1 cellular context compared by ENCODE assay signal in the genomic region with DNA sequence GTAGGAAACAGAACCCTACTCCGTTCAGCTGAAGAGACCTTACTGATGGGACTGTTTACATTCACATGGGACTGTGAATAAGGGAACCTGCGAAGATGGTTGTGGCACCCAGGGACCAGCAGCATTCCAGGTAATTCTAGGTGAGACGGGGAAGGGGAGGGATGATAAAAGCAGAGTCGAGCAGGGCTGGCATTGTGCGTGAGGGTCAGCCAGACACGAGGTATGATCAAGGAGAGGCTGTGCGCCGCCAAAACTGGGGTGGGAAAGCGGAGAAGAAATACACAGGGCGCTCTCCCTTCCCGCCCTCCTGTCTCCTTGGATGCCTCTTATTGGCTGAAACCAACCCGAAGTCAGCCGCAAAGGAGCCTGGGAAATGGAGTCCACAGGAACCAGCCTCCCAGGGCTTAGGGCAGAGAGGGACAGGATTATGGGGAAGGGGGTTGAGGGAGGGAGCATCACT.
TF ChIP-seq lines count a peak whose summit lies in the region.

No MANE protein-coding gene starts in this region.

TF ChIP-seq in K562, 482 proteins besides CTCF, POLR2A, EP300 and RAD21 (continued from another document and continues in another):
- TF ChIP-seq, protein P1, sequence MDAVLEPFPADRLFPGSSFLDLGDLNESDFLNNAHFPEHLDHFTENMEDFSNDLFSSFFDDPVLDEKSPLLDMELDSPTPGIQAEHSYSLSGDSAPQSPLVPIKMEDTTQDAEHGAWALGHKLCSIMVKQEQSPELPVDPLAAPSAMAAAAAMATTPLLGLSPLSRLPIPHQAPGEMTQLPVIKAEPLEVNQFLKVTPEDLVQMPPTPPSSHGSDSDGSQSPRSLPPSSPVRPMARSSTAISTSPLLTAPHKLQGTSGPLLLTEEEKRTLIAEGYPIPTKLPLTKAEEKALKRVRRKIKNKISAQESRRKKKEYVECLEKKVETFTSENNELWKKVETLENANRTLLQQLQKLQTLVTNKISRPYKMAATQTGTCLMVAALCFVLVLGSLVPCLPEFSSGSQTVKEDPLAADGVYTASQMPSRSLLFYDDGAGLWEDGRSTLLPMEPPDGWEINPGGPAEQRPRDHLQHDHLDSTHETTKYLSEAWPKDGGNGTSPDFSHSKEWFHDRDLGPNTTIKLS (IDR thresholded peaks at IDR 0.05; ENCODE audit: borderline replicate concordance, low read depth): peak; percentile 59
- TF ChIP-seq HIVEP1 (CRISPR knock-in tag; IDR thresholded peaks at IDR 0.05) (no peak), TSC22D4 (tag; IDR thresholded peaks at IDR 0.05) (no peak), CCAR2 (IDR thresholded peaks at IDR 0.05; ENCODE audit: low read depth, low read length) (no peak), TEAD1 (CRISPR knock-in tag; IDR thresholded peaks at IDR 0.05) (peak in 1 of 2 experiments; percentile 65; a peak in 2 of 4 replicates), RAD51 (IDR thresholded peaks at IDR 0.05; ENCODE audit: borderline replicate concordance, low read depth) (no peak), OTX1 (CRISPR knock-in tag; IDR thresholded peaks at IDR 0.05) (no peak), CXXC5 (CRISPR knock-in tag; IDR thresholded peaks at IDR 0.05) (peak; percentile 45), MEIS2 (IDR thresholded peaks at IDR 0.05; ENCODE audit: partially characterized antibody) (no peak), MYC (IDR thresholded peaks at IDR 0.05; ENCODE audit: low read depth, low read length) (peak; percentile 48; the same call in 1 of the 2 replicates), MYC (CRISPR knock-in tag; IDR thresholded peaks at IDR 0.05; ENCODE audit: borderline replicate concordance, low read depth) (no peak), SP1 (CRISPR knock-in tag; IDR thresholded peaks at IDR 0.05) (peak; percentile 56; the same call in 1 of the 2 replicates), STAG1 (CRISPR knock-in tag; IDR thresholded peaks at IDR 0.05; ENCODE audit: borderline replicate concordance) (no peak), POLR2H (tag; IDR thresholded peaks at IDR 0.05; ENCODE audit: low read depth) (no peak), BACH1 (tag; IDR thresholded peaks at IDR 0.05) (no peak), RBM22 (IDR thresholded peaks at IDR 0.05; ENCODE audit: low read depth, low read length, poor library complexity, severe bottlenecking) (no peak), HCFC1 (IDR thresholded peaks at IDR 0.05; ENCODE audit: low read depth, low read length) (peak; percentile 87), POLR2B (IDR thresholded peaks at IDR 0.05; ENCODE audit: low read depth, partially characterized antibody) (peak; percentile 48)
- TF ChIP-seq, protein P2, sequence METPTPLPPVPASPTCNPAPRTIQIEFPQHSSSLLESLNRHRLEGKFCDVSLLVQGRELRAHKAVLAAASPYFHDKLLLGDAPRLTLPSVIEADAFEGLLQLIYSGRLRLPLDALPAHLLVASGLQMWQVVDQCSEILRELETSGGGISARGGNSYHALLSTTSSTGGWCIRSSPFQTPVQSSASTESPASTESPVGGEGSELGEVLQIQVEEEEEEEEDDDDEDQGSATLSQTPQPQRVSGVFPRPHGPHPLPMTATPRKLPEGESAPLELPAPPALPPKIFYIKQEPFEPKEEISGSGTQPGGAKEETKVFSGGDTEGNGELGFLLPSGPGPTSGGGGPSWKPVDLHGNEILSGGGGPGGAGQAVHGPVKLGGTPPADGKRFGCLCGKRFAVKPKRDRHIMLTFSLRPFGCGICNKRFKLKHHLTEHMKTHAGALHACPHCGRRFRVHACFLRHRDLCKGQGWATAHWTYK (CRISPR knock-in tag; IDR thresholded peaks at IDR 0.05): no peak
- TF ChIP-seq, protein P3, sequence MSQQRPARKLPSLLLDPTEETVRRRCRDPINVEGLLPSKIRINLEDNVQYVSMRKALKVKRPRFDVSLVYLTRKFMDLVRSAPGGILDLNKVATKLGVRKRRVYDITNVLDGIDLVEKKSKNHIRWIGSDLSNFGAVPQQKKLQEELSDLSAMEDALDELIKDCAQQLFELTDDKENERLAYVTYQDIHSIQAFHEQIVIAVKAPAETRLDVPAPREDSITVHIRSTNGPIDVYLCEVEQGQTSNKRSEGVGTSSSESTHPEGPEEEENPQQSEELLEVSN (IDR thresholded peaks at IDR 0.05; ENCODE audit: borderline replicate concordance in 1 of 2, extremely low read depth in 1 of 2, insufficient read depth in 1 of 2, insufficient read length in 1 of 2, low read depth in 1 of 2, low read length in 1 of 2, poor library complexity in 1 of 2, severe bottlenecking in 1 of 2): peak; percentile 96 to 98
- TF ChIP-seq, protein P4, sequence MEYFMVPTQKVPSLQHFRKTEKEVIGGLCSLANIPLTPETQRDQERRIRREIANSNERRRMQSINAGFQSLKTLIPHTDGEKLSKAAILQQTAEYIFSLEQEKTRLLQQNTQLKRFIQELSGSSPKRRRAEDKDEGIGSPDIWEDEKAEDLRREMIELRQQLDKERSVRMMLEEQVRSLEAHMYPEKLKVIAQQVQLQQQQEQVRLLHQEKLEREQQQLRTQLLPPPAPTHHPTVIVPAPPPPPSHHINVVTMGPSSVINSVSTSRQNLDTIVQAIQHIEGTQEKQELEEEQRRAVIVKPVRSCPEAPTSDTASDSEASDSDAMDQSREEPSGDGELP (CRISPR knock-in tag; IDR thresholded peaks at IDR 0.05; ENCODE audit: borderline replicate concordance): peak; percentile 30; the same call in 1 of the 2 replicates
- TF ChIP-seq, protein P5, sequence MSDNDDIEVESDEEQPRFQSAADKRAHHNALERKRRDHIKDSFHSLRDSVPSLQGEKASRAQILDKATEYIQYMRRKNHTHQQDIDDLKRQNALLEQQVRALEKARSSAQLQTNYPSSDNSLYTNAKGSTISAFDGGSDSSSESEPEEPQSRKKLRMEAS (CRISPR knock-in tag; IDR thresholded peaks at IDR 0.05): peak; percentile 67; the same call in 1 of the 2 replicates
- TF ChIP-seq, protein P6, sequence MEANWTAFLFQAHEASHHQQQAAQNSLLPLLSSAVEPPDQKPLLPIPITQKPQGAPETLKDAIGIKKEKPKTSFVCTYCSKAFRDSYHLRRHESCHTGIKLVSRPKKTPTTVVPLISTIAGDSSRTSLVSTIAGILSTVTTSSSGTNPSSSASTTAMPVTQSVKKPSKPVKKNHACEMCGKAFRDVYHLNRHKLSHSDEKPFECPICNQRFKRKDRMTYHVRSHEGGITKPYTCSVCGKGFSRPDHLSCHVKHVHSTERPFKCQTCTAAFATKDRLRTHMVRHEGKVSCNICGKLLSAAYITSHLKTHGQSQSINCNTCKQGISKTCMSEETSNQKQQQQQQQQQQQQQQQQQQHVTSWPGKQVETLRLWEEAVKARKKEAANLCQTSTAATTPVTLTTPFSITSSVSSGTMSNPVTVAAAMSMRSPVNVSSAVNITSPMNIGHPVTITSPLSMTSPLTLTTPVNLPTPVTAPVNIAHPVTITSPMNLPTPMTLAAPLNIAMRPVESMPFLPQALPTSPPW (CRISPR knock-in tag; IDR thresholded peaks at IDR 0.05): 0 out of 2 replicates have a peak, but pooled peaks have one; percentile 18
- TF ChIP-seq, protein P7, sequence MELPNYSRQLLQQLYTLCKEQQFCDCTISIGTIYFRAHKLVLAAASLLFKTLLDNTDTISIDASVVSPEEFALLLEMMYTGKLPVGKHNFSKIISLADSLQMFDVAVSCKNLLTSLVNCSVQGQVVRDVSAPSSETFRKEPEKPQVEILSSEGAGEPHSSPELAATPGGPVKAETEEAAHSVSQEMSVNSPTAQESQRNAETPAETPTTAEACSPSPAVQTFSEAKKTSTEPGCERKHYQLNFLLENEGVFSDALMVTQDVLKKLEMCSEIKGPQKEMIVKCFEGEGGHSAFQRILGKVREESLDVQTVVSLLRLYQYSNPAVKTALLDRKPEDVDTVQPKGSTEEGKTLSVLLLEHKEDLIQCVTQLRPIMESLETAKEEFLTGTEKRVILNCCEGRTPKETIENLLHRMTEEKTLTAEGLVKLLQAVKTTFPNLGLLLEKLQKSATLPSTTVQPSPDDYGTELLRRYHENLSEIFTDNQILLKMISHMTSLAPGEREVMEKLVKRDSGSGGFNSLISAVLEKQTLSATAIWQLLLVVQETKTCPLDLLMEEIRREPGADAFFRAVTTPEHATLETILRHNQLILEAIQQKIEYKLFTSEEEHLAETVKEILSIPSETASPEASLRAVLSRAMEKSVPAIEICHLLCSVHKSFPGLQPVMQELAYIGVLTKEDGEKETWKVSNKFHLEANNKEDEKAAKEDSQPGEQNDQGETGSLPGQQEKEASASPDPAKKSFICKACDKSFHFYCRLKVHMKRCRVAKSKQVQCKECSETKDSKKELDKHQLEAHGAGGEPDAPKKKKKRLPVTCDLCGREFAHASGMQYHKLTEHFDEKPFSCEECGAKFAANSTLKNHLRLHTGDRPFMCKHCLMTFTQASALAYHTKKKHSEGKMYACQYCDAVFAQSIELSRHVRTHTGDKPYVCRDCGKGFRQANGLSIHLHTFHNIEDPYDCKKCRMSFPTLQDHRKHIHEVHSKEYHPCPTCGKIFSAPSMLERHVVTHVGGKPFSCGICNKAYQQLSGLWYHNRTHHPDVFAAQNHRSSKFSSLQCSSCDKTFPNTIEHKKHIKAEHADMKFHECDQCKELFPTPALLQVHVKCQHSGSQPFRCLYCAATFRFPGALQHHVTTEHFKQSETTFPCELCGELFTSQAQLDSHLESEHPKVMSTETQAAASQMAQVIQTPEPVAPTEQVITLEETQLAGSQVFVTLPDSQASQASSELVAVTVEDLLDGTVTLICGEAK (IDR thresholded peaks at IDR 0.05): 0 out of 2 replicates have a peak, but pooled peaks have one; percentile 26
- TF ChIP-seq, protein P7 (CRISPR knock-in tag; IDR thresholded peaks at IDR 0.05): no peak
- TF ChIP-seq, protein P8, sequence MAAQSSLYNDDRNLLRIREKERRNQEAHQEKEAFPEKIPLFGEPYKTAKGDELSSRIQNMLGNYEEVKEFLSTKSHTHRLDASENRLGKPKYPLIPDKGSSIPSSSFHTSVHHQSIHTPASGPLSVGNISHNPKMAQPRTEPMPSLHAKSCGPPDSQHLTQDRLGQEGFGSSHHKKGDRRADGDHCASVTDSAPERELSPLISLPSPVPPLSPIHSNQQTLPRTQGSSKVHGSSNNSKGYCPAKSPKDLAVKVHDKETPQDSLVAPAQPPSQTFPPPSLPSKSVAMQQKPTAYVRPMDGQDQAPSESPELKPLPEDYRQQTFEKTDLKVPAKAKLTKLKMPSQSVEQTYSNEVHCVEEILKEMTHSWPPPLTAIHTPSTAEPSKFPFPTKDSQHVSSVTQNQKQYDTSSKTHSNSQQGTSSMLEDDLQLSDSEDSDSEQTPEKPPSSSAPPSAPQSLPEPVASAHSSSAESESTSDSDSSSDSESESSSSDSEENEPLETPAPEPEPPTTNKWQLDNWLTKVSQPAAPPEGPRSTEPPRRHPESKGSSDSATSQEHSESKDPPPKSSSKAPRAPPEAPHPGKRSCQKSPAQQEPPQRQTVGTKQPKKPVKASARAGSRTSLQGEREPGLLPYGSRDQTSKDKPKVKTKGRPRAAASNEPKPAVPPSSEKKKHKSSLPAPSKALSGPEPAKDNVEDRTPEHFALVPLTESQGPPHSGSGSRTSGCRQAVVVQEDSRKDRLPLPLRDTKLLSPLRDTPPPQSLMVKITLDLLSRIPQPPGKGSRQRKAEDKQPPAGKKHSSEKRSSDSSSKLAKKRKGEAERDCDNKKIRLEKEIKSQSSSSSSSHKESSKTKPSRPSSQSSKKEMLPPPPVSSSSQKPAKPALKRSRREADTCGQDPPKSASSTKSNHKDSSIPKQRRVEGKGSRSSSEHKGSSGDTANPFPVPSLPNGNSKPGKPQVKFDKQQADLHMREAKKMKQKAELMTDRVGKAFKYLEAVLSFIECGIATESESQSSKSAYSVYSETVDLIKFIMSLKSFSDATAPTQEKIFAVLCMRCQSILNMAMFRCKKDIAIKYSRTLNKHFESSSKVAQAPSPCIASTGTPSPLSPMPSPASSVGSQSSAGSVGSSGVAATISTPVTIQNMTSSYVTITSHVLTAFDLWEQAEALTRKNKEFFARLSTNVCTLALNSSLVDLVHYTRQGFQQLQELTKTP (IDR thresholded peaks at IDR 0.05; ENCODE audit: low read depth in 1 of 2, partially characterized antibody in 2 of 2): peak in 1 of 2 experiments; percentile 74
- TF ChIP-seq, protein P9, sequence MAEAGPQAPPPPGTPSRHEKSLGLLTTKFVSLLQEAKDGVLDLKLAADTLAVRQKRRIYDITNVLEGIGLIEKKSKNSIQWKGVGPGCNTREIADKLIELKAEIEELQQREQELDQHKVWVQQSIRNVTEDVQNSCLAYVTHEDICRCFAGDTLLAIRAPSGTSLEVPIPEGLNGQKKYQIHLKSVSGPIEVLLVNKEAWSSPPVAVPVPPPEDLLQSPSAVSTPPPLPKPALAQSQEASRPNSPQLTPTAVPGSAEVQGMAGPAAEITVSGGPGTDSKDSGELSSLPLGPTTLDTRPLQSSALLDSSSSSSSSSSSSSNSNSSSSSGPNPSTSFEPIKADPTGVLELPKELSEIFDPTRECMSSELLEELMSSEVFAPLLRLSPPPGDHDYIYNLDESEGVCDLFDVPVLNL (CRISPR knock-in tag; IDR thresholded peaks at IDR 0.05; ENCODE audit: low read depth): peak; percentile 79; the same call in 1 of the 2 replicates
